Comparison of ENCODE assay signal across 28 cellular contexts in the genomic region with DNA sequence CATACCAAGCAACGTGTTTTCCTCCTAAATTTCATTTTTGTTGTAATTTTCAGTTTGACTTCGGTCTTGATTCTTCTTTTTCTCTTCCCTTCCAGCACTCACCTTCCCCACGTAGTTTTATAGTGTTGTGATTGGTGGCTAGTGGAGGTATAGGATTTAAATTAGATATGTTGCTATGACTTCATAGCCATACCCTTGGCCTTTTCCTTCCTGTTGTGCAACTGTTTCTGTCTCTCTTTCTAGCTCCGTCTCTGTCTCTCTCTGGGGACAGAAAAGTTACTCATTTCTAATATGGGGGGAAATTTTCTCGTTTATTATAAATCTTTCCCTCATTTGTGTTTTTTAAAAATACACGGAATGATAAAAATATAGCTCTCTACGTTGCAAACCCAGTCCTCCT.
DNase-seq lines count a peak whose midpoint lies in the region; ATAC-seq and TF ChIP-seq lines count a peak whose summit lies in the region.
"Had no signal": no experiment of that assay in that cellular context is flagged by ENCODE, and none has a peak within 500 bp of the region (broad histone marks: within the 10 kb centered on the region; RNA-seq: fewer than 3 reads in every experiment).

No MANE protein-coding gene starts in this region.

- no peaks in the 10 kb centered on the region for H3K9me3 ChIP-seq in OCI-LY3 (ENCODE audit: insufficient read depth, low read length)
- H3K9me3 ChIP-seq: spleen had no signal

- peaks cover 17% of the 10 kb centered on the region for H3K4me1 ChIP-seq in OCI-LY3 (ENCODE audit: low read length)

- ATAC-seq in HG03354 (IDR thresholded peaks at IDR 0.05; ENCODE audit: poor library complexity, severe bottlenecking, unreplicated experiment) (peak; percentile 64), GM18858 (IDR thresholded peaks at IDR 0.05; ENCODE audit: unreplicated experiment) (no peak)
- ATAC-seq: activated T-cell treated with anti-CD3 and anti-CD28 coated beads, Interleukin-2, amount 50 U/mL, for 4 hours; CD8-positive, alpha-beta T cell; Panc1; right cardiac atrium; stimulated activated naive CD8-positive, alpha-beta T cell treated with anti-CD3 and anti-CD28 coated beads, Interleukin-15, amount 100 ng/mL, for 72 hours had no signal

- H3K27me3 ChIP-seq in OCI-LY3 (ENCODE audit: low read depth, low read length) = no peaks in the 10 kb centered on the region
- H3K27me3 ChIP-seq: spleen had no signal

- TF ChIP-seq CTCF in OCI-LY3 (IDR thresholded peaks at IDR 0.05; ENCODE audit: low read depth, low read length) = no peak
- no peak for TF ChIP-seq CTCF in fibroblast of mammary gland (conservative IDR thresholded peaks at IDR 0.05; ENCODE audit: control insufficient read depth, insufficient read depth, low read depth, low read length)

- H3K36me3 ChIP-seq in OCI-LY3 (replicated peaks; ENCODE audit: low read depth, low read length) = peaks cover 30% of the 10 kb centered on the region

- peak overlapping the region; percentile 38; the same call in 1 of the 2 replicates for H3K27ac ChIP-seq in OCI-LY3 (ENCODE audit: low read length)
- H3K27ac ChIP-seq: 22Rv1, spleen had no signal

- H3K79me2 ChIP-seq in OCI-LY3 (ENCODE audit: low read length) = no peaks in the 10 kb centered on the region

- H2AFZ ChIP-seq in OCI-LY3 (ENCODE audit: low read depth, low read length) = no peak overlapping the region

- H3K9ac ChIP-seq in OCI-LY3 (ENCODE audit: low read length) = no peak overlapping the region

- H4K20me1 ChIP-seq in OCI-LY3 (ENCODE audit: insufficient read depth, low read length) = no peaks in the 10 kb centered on the region

- no peak overlapping the region for H3K4me3 ChIP-seq in OCI-LY3 (ENCODE audit: low read length)
- no peak overlapping the region for H3K4me3 ChIP-seq in fibroblast of mammary gland (ENCODE audit: control insufficient read depth, low read depth, low read length)
- H3K4me3 ChIP-seq: spleen had no signal

- H3K4me2 ChIP-seq in OCI-LY3 (ENCODE audit: low read length) = peak overlapping the region; percentile 26

- peak; percentile 10 to 55 for DNase-seq in NOMO-1 (lab: John Stamatoyannopoulos, UW; ENCODE audit: unreplicated experiment in 2 of 2)
- DNase-seq in NOMO-1 treated with dmso at 0.1 percent for 144 hours (lab: John Stamatoyannopoulos, UW; ENCODE audit: unreplicated experiment) = no peak
- DNase-seq in fibroblast of mammary gland (ENCODE audit: low read depth) = peak; percentile 19
- DNase-seq in stimulated activated CD4-positive, alpha-beta T cell treated with anti-CD3 and anti-CD28 coated beads, Interleukin-15, amount 100 ng/mL, for 24 hours = no peak
- DNase-seq in hypothalamus (lab: John Stamatoyannopoulos, UW) = no peak
- DNase-seq: activated naive CD4-positive, alpha-beta T cell; activated T-cell treated with anti-CD3 and anti-CD28 coated beads, Interleukin-2, amount 50 U/mL, for 4 hours; CD8-positive, alpha-beta T cell; central memory CD4-positive, alpha-beta T cell; foreskin fibroblast; head of caudate nucleus; Karpas-422; kidney; NCI-H1092; NCI-H187; NCI-H2171 treated with DMSO at 0.1 percent for 48 hours; NCI-H510A treated with DMSO at 0.1 percent for 48 hours; right cardiac atrium; SHP77; spleen; stimulated activated CD8-positive, alpha-beta memory T cell treated with anti-CD3 and anti-CD28 coated beads, Interleukin-4, amount 100 ng/mL, for 48 hours; stimulated activated naive CD8-positive, alpha-beta T cell treated with anti-CD3 and anti-CD28 coated beads, Interleukin-15, amount 100 ng/mL, for 72 hours; T1000 had no signal

Comparison
In these comparisons a context has a peak if more than half of its experiments do, and no peak if none do; other contexts are left out.
1. DNase-seq: peak in NOMO-1 (2 of 2) and fibroblast of mammary gland (single experiment); none in NOMO-1 treated with dmso at 0.1 percent for 144 hours (single experiment), stimulated activated CD4-positive, alpha-beta T cell treated with anti-CD3 and anti-CD28 coated beads, Interleukin-15, amount 100 ng/mL, for 24 hours (single experiment) and hypothalamus (0 of 51).